ENCODE assay signal across 2 cellular contexts in genomic region chrX:49212209-49212608, GRCh38.
TF ChIP-seq lines count a peak whose summit lies in the region.

No MANE protein-coding gene starts in this region.

TF ChIP-seq in GM23338, 12 proteins besides CTCF, POLR2A, EP300 and RAD21:
- TF ChIP-seq ZNF331 (CRISPR knock-in tag; IDR thresholded peaks at IDR 0.05; ENCODE audit: low read depth) (no peak), ETS1 (IDR thresholded peaks at IDR 0.05) (0 out of 2 replicates have a peak, but pooled peaks have one; percentile 55)

TF ChIP-seq in K562, 482 proteins besides CTCF, POLR2A, EP300 and RAD21:
- TF ChIP-seq SIX5 (IDR thresholded peaks at IDR 0.05; ENCODE audit: borderline replicate concordance in 1 of 2, insufficient read depth in 1 of 2, low read depth in 1 of 2, low read length in 2 of 2) (peak in 1 of 2 experiments; percentile 39; a peak in 1 of 4 replicates), AFF1 (IDR thresholded peaks at IDR 0.05; ENCODE audit: low read depth in 1 of 2, partially characterized antibody in 2 of 2) (peak in 1 of 2 experiments; percentile 94), HCFC1 (IDR thresholded peaks at IDR 0.05; ENCODE audit: low read depth, low read length) (peak; percentile 71), MEF2D (tag; conservative IDR thresholded peaks at IDR 0.05; ENCODE audit: low read depth) (no peak), ZNF143 (CRISPR knock-in tag; IDR thresholded peaks at IDR 0.05) (peak; percentile 67)
TF ChIP-seq in K562: peak in this region for 4.
